Comparison of ENCODE assay signal across 1 cellular context in genomic region chr1:153506831-153507413, GRCh38.
TF ChIP-seq lines count a peak whose summit lies in the region.

No MANE protein-coding gene starts in this region.

TF ChIP-seq in A549, 52 proteins besides CTCF, POLR2A, EP300 and RAD21 (continued from another document):
- TF ChIP-seq, protein P1, sequence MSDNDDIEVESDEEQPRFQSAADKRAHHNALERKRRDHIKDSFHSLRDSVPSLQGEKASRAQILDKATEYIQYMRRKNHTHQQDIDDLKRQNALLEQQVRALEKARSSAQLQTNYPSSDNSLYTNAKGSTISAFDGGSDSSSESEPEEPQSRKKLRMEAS (IDR thresholded peaks at IDR 0.05), result peak; percentile 63; the same call in 1 of the 2 replicates
- TF ChIP-seq HOXB13 (CRISPR knock-in tag; IDR thresholded peaks at IDR 0.05; ENCODE audit: low read depth), result no peak
- TF ChIP-seq MAFK (IDR thresholded peaks at IDR 0.05; ENCODE audit: partially characterized antibody), result no peak
- TF ChIP-seq RCOR1 (IDR thresholded peaks at IDR 0.05; ENCODE audit: low read depth, low read length), result no peak
- peak; percentile 39; the same call in 1 of the 2 replicates for TF ChIP-seq PBX3 (IDR thresholded peaks at IDR 0.05)
- TF ChIP-seq JUN (IDR thresholded peaks at IDR 0.05), result peak; percentile 29 to 74; a peak in 3 of 5 replicates
- TF ChIP-seq MAZ (IDR thresholded peaks at IDR 0.05; ENCODE audit: borderline replicate concordance, low read depth, low read length), result no peak
- TF ChIP-seq HDAC2 (IDR thresholded peaks at IDR 0.05), result no peak
- TF ChIP-seq ESRRA (IDR thresholded peaks at IDR 0.05; ENCODE audit: borderline replicate concordance, low read length), result no peak
- TF ChIP-seq HEYL (CRISPR knock-in tag; IDR thresholded peaks at IDR 0.05), result no peak
- TF ChIP-seq, protein P2, sequence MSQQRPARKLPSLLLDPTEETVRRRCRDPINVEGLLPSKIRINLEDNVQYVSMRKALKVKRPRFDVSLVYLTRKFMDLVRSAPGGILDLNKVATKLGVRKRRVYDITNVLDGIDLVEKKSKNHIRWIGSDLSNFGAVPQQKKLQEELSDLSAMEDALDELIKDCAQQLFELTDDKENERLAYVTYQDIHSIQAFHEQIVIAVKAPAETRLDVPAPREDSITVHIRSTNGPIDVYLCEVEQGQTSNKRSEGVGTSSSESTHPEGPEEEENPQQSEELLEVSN (IDR thresholded peaks at IDR 0.05; ENCODE audit: borderline replicate concordance, low read depth), result 0 out of 2 replicates have a peak, but pooled peaks have one; percentile 25
- TF ChIP-seq FOSL2 (IDR thresholded peaks at IDR 0.05), result peak; percentile 36; the same call in 1 of the 2 replicates
- TF ChIP-seq FOSL2 (CRISPR knock-in tag; IDR thresholded peaks at IDR 0.05), result peak; percentile 43; the same call in 1 of the 2 replicates
- TF ChIP-seq, protein P3, sequence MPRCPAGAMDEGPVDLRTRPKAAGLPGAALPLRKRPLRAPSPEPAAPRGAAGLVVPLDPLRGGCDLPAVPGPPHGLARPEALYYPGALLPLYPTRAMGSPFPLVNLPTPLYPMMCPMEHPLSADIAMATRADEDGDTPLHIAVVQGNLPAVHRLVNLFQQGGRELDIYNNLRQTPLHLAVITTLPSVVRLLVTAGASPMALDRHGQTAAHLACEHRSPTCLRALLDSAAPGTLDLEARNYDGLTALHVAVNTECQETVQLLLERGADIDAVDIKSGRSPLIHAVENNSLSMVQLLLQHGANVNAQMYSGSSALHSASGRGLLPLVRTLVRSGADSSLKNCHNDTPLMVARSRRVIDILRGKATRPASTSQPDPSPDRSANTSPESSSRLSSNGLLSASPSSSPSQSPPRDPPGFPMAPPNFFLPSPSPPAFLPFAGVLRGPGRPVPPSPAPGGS (IDR thresholded peaks at IDR 0.05), result no peak
- no peak for TF ChIP-seq GATA3 (IDR thresholded peaks at IDR 0.05; ENCODE audit: borderline replicate concordance)
- TF ChIP-seq RARB (CRISPR knock-in tag; IDR thresholded peaks at IDR 0.05), result no peak
- no peak for TF ChIP-seq ZC3H11A (IDR thresholded peaks at IDR 0.05)
- no peak for TF ChIP-seq SMC3 (IDR thresholded peaks at IDR 0.05)
- TF ChIP-seq, protein P4, sequence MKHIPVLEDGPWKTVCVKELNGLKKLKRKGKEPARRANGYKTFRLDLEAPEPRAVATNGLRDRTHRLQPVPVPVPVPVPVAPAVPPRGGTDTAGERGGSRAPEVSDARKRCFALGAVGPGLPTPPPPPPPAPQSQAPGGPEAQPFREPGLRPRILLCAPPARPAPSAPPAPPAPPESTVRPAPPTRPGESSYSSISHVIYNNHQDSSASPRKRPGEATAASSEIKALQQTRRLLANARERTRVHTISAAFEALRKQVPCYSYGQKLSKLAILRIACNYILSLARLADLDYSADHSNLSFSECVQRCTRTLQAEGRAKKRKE (CRISPR knock-in tag; IDR thresholded peaks at IDR 0.05; ENCODE audit: low read depth), result 0 out of 2 replicates have a peak, but pooled peaks have one; percentile 31
- TF ChIP-seq MYC (IDR thresholded peaks at IDR 0.05; ENCODE audit: borderline replicate concordance, low read length), result no peak
- no peak for TF ChIP-seq CHD4 (IDR thresholded peaks at IDR 0.05; ENCODE audit: borderline replicate concordance)
- TF ChIP-seq POLR2AphosphoS2 (conservative IDR thresholded peaks at IDR 0.05; ENCODE audit: low read length), result no peak
- no peak for TF ChIP-seq RFX5 (IDR thresholded peaks at IDR 0.05)
- peak; percentile 37; the same call in 1 of the 2 replicates for TF ChIP-seq JUNB (IDR thresholded peaks at IDR 0.05)
- TF ChIP-seq PHF8 (IDR thresholded peaks at IDR 0.05; ENCODE audit: borderline replicate concordance, low read depth), result no peak
- no peak for TF ChIP-seq KDM1A (IDR thresholded peaks at IDR 0.05; ENCODE audit: low read depth)
- no peak for TF ChIP-seq TFCP2L1 (CRISPR knock-in tag; IDR thresholded peaks at IDR 0.05)
- peak; percentile 53; the same call in 1 of the 2 replicates for TF ChIP-seq USF2 (IDR thresholded peaks at IDR 0.05)
- TF ChIP-seq FOSB (CRISPR knock-in tag; IDR thresholded peaks at IDR 0.05), result no peak
